Comparison of ENCODE assay signal across 18 cellular contexts in the genomic region with DNA sequence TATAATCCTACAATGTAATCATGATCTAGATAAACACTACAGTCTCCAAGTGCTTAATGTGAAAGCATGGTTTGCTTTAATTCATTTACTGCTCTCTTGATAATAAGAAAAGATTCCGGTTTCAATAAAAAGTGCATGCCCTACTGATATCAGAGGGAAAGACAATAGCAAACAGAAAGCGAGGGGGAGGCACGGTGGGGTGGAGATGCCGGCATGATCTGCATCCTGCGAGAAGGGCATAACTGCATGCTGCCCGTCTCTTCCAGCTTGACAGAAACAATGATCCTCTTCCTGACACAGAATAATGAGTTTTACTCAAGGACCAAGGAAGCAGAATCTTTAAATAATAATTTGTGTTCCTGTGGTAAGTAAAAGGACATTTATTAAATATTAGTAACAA.
"Had no signal": no experiment of that assay in that cellular context is flagged by ENCODE, and none has a peak within 500 bp of the region (broad histone marks: within the 10 kb centered on the region; RNA-seq: fewer than 3 reads in every experiment).

No MANE protein-coding gene starts in this region.

- H3K9me3 ChIP-seq: esophagus muscularis mucosa, pancreas, sigmoid colon, upper lobe of right lung had no signal

- H3K4me3 ChIP-seq: coronary artery, esophagus muscularis mucosa, hepatocyte, pancreas, sigmoid colon, upper lobe of right lung had no signal

- H3K27ac ChIP-seq: coronary artery, esophagus muscularis mucosa, hepatocyte, pancreas, sigmoid colon, upper lobe of right lung, WERI-Rb-1 had no signal

- DNase-seq: activated CD4-positive, alpha-beta T cell treated with anti-CD3 and anti-CD28 coated beads for 1 hour; activated CD8-positive, alpha-beta memory T cell treated with anti-CD3 and anti-CD28 coated beads for 24 hours; activated CD8-positive, alpha-beta memory T cell treated with anti-CD3 and anti-CD28 coated beads, Interleukin-2, amount 50 U/mL, for 48 hours; activated effector memory CD4-positive, alpha-beta T cell treated with Interleukin-2 at 50 U/mL for 16 hours; activated naive CD4-positive, alpha-beta T cell treated with anti-CD3 and anti-CD28 coated beads, Interleukin-2, amount 10 ng/mL, durations not matched to agents 7 days and 5 days; activated naive CD8-positive, alpha-beta T cell treated with anti-CD3 and anti-CD28 coated beads, Interleukin-2, amount 50 U/mL, for 24 hours; activated T-cell treated with anti-CD3 and anti-CD28 coated beads, Interleukin-2, amount 50 U/mL, for 48 hours; anterior cingulate cortex; effector CD4-positive, alpha-beta T cell; natural killer cell; pancreas; sigmoid colon; stimulated activated CD4-positive, alpha-beta T cell treated with anti-CD3 and anti-CD28 coated beads, Interleukin-4, amount 100 ng/mL, for 4 hours; upper lobe of right lung; WERI-Rb-1 had no signal

- H3K27me3 ChIP-seq: esophagus muscularis mucosa, hepatocyte, pancreas, sigmoid colon, upper lobe of right lung had no signal

- H3K4me1 ChIP-seq: upper lobe of right lung had no signal

- H3K4me2 ChIP-seq: hepatocyte had no signal

- H2AFZ ChIP-seq: hepatocyte had no signal
